In genomic region chr17:1732241-1733046, GRCh38 we compare ENCODE assay signal across 1 cellular context.
TF ChIP-seq lines count a peak whose summit lies in the region.

No MANE protein-coding gene starts in this region.

TF ChIP-seq in HEK293T, 16 proteins besides CTCF, POLR2A, EP300 and RAD21:
- TF ChIP-seq NFRKB (IDR thresholded peaks at IDR 0.05) (no peak), ELF4 (IDR thresholded peaks at IDR 0.05) (no peak), ZNF384 (IDR thresholded peaks at IDR 0.05) (no peak), FOXA1 (IDR thresholded peaks at IDR 0.05) (no peak), FOXM1 (IDR thresholded peaks at IDR 0.05; ENCODE audit: borderline replicate concordance) (no peak), L3MBTL2 (conservative IDR thresholded peaks at IDR 0.05) (no peak), LEF1 (IDR thresholded peaks at IDR 0.05; ENCODE audit: borderline replicate concordance) (no peak), SUZ12 (IDR thresholded peaks at IDR 0.05) (no peak), BHLHE40 (IDR thresholded peaks at IDR 0.05; ENCODE audit: borderline replicate concordance) (no peak), FOXK2 (IDR thresholded peaks at IDR 0.05) (no peak), CTBP1 (IDR thresholded peaks at IDR 0.05; ENCODE audit: borderline replicate concordance) (no peak), HDGF (IDR thresholded peaks at IDR 0.05; ENCODE audit: borderline replicate concordance) (no peak), ARNT (IDR thresholded peaks at IDR 0.05) (no peak), PKNOX1 (IDR thresholded peaks at IDR 0.05) (no peak), SP1 (IDR thresholded peaks at IDR 0.05) (no peak)
TF ChIP-seq in HEK293T: peak in this region for 0.
